1 cellular context compared by ENCODE assay signal in genomic region chrX:13742397-13743176, GRCh38.
TF ChIP-seq lines count a peak whose summit lies in the region.

No MANE protein-coding gene starts in this region.

TF ChIP-seq in SK-N-SH, 30 proteins besides CTCF, POLR2A, EP300 and RAD21 (continued from another document):
- TF ChIP-seq FOSL2 (IDR thresholded peaks at IDR 0.05; ENCODE audit: borderline replicate concordance, low read depth), result no peak
- TF ChIP-seq FOXJ3 (CRISPR knock-in tag; IDR thresholded peaks at IDR 0.05), result no peak
- TF ChIP-seq MEF2A (IDR thresholded peaks at IDR 0.05; ENCODE audit: borderline replicate concordance, low read depth), result no peak
- no peak for TF ChIP-seq RXRA (IDR thresholded peaks at IDR 0.05; ENCODE audit: borderline replicate concordance, low read depth)
- TF ChIP-seq NRF1 (IDR thresholded peaks at IDR 0.05; ENCODE audit: low read depth, low read length), result no peak
